ENCODE assay signal across 28 cellular contexts in the genomic region with DNA sequence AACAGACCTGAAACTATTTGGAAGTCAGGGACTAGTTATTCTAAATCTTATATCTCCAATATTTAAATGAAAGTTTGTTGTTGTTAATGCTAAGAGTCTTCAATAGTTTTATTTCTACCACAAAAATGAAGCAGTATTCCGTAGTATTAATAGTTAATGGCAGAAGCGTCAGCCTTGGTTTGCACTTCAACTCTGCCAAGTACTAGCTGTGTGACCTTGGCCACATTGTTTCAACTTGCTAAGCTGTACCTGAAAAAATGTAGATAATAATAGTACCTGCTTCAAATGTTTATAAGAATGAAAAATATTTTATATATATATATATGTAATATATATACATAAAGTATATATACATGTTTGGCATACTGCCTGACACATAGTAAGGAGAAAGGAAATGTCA.
"Had no signal": no experiment of that assay in that cellular context is flagged by ENCODE, and none has a peak within 500 bp of the region (broad histone marks: within the 10 kb centered on the region; RNA-seq: fewer than 3 reads in every experiment).

No MANE protein-coding gene starts in this region.

- H3K36me3 ChIP-seq: stomach, suprapubic skin, thoracic aorta, thyroid gland, tibial artery, tibial nerve, transverse colon, upper lobe of left lung, upper lobe of right lung, uterus, vagina had no signal

- H3K9me3 ChIP-seq: stomach, suprapubic skin, testis, thoracic aorta, thyroid gland, tibial artery, tibial nerve, transverse colon, upper lobe of left lung, upper lobe of right lung, uterus, vagina had no signal

- H3K4me3 Mint-ChIP-seq: stimulated activated memory B cell treated with anti-CD40 and anti-IgM and Interleukin-4, amounts not matched to agents 10 μg/mL and 1 μg/mL and 100 μg/mL, for 72 hours; stimulated activated naive B cell treated with anti-CD40 and anti-IgM and Interleukin-4, amounts not matched to agents 10 μg/mL and 1 μg/mL and 100 μg/mL, for 72 hours; stimulated activated naive CD8-positive, alpha-beta T cell treated with anti-CD3 and anti-CD28 coated beads, Interleukin-15, Interleukin-2, amounts not matched to agents 100 ng/mL and 50 ng/mL, for 24 hours; type B pancreatic cell had no signal

- FAIRE-seq: urothelium cell line had no signal

- H3K27ac ChIP-seq: stomach, suprapubic skin, testis, thoracic aorta, thyroid gland, tibial artery, tibial nerve, transverse colon, upper lobe of left lung, upper lobe of right lung, uterus, vagina had no signal

- H3K27me3 ChIP-seq: stomach, suprapubic skin, testis, thyroid gland, tibial artery, tibial nerve, transverse colon, upper lobe of left lung, upper lobe of right lung, uterus, vagina had no signal

- H3K27ac Mint-ChIP-seq: stimulated activated memory B cell treated with anti-CD40 and anti-IgM and Interleukin-4, amounts not matched to agents 10 μg/mL and 1 μg/mL and 100 μg/mL, for 72 hours; stimulated activated naive B cell treated with anti-CD40 and anti-IgM and Interleukin-4, amounts not matched to agents 10 μg/mL and 1 μg/mL and 100 μg/mL, for 72 hours; type B pancreatic cell had no signal

- H3K4me1 ChIP-seq: suprapubic skin, testis, thyroid gland, tibial artery, tibial nerve, transverse colon, upper lobe of left lung, upper lobe of right lung, uterus, vagina had no signal

- H3K9me3 Mint-ChIP-seq: stimulated activated effector memory CD8-positive, alpha-beta T cell treated with anti-CD3 and anti-CD28 coated beads, Interleukin-12 subunit alpha, Interleukin-12 subunit beta, amount 100 ng/mL, for 72 hours; stimulated activated memory B cell treated with anti-CD40 and anti-IgM and Interleukin-4, amounts not matched to agents 10 μg/mL and 1 μg/mL and 100 μg/mL, for 72 hours; stimulated activated naive B cell treated with anti-CD40 and anti-IgM and Interleukin-4, amounts not matched to agents 10 μg/mL and 1 μg/mL and 100 μg/mL, for 72 hours; stimulated activated naive CD8-positive, alpha-beta T cell treated with anti-CD3 and anti-CD28 coated beads, Interleukin-15, Interleukin-2, amounts not matched to agents 100 ng/mL and 50 ng/mL, for 24 hours; type B pancreatic cell had no signal

- H3K27me3 Mint-ChIP-seq: stimulated activated naive B cell treated with anti-CD40 and anti-IgM and Interleukin-4, amounts not matched to agents 10 μg/mL and 1 μg/mL and 100 μg/mL, for 72 hours; stimulated activated naive CD8-positive, alpha-beta T cell treated with anti-CD3 and anti-CD28 coated beads, Interleukin-15, Interleukin-2, amounts not matched to agents 100 ng/mL and 50 ng/mL, for 24 hours had no signal

- ATAC-seq: stimulated activated effector memory CD8-positive, alpha-beta T cell treated with anti-CD3 and anti-CD28 coated beads, Interleukin-12 subunit alpha, Interleukin-12 subunit beta, amount 100 ng/mL, for 72 hours; stimulated activated memory B cell treated with anti-CD40 and anti-IgM and Interleukin-4, amounts not matched to agents 10 μg/mL and 1 μg/mL and 100 μg/mL, for 72 hours; stimulated activated naive B cell treated with anti-CD40 and anti-IgM and Interleukin-4, amounts not matched to agents 10 μg/mL and 1 μg/mL and 100 μg/mL, for 72 hours; stimulated activated naive CD8-positive, alpha-beta T cell treated with anti-CD3 and anti-CD28 coated beads, Interleukin-15, Interleukin-2, amounts not matched to agents 100 U/mL and 50 U/mL, for 24 hours; upper lobe of right lung had no signal

- H3K4me1 Mint-ChIP-seq: stimulated activated memory B cell treated with anti-CD40 and anti-IgM and Interleukin-4, amounts not matched to agents 10 μg/mL and 1 μg/mL and 100 μg/mL, for 72 hours had no signal

- H3K4me3 ChIP-seq: stomach, suprapubic skin, testis, thoracic aorta, thyroid gland, tibial artery, tibial nerve, transverse colon, upper lobe of left lung, upper lobe of right lung, uterus, vagina had no signal

- DNase-seq: stimulated activated CD4-positive, alpha-beta T cell treated with anti-CD3 and anti-CD28 coated beads, Interleukin-2, amount 100 ng/mL, for 48 hours; stimulated activated CD4-positive, alpha-beta T cell treated with anti-CD3 and anti-CD28 coated beads, Interleukin-4, amount 100 ng/mL, for 1 hour; stimulated activated CD4-positive, alpha-beta T cell treated with anti-CD3 and anti-CD28 coated beads, Interleukin-4, amount 100 ng/mL, for 24 hours; stimulated activated CD4-positive, alpha-beta T cell treated with anti-CD3 and anti-CD28 coated beads, Interleukin-4, amount 100 ng/mL, for 4 hours; stimulated activated CD8-positive, alpha-beta memory T cell treated with anti-CD3 and anti-CD28 coated beads, Interleukin-4, amount 100 ng/mL, for 48 hours; stimulated activated naive B cell treated with anti-CD40 and anti-IgM and Interleukin-4, amounts not matched to agents 10 μg/mL and 1 μg/mL and 100 μg/mL, for 72 hours; stimulated activated naive CD4-positive, alpha-beta T cell; stimulated activated naive CD4-positive, alpha-beta T cell treated with Interleukin-2 at 50 U/mL for 16 hours; stimulated activated naive CD8-positive, alpha-beta T cell treated with anti-CD3 and anti-CD28 coated beads, Interleukin-15, Interleukin-2, amounts not matched to agents 100 U/mL and 50 U/mL, for 24 hours; stomach; substantia nigra; testis; thyroid gland; tibial artery; transverse colon; trophoblast cell; upper lobe of left lung; upper lobe of right lung; uterus had no signal

- H3K36me3 Mint-ChIP-seq: stimulated activated effector memory CD8-positive, alpha-beta T cell treated with anti-CD3 and anti-CD28 coated beads, Interleukin-12 subunit alpha, Interleukin-12 subunit beta, amount 100 ng/mL, for 72 hours; stimulated activated memory B cell treated with anti-CD40 and anti-IgM and Interleukin-4, amounts not matched to agents 10 μg/mL and 1 μg/mL and 100 μg/mL, for 72 hours; stimulated activated naive B cell treated with anti-CD40 and anti-IgM and Interleukin-4, amounts not matched to agents 10 μg/mL and 1 μg/mL and 100 μg/mL, for 72 hours; type B pancreatic cell had no signal
